In the genomic region with DNA sequence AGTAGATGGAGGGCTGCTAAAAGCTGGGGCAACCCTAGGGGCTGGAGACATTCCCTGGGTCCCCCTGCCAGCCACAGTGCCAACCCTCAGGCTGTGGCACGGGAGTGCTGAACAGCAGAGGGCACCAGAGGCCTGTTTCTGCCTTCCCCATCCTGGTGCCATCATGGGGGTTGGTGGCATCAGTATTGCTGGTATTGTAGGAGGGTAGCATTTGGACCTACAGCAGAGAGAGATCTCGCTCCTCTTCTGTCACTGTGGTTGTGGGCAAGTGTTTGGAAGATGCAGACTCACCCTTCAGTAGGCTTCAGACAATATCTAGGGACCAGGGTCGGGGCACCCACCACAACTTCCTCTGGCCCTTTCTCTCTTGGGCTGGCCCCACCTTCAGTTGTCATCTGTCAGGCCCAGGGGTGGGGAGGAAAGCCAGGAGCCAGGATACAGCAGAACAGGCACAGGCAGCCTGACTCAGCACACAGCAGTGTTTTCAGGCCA, we compare ENCODE assay signal across 8 cellular contexts.
A peak's percentile ranks its signal among the peaks of the same experiment; 100 is the strongest.
DNase-seq lines count a peak whose midpoint lies in the region; ATAC-seq and TF ChIP-seq lines count a peak whose summit lies in the region.

No MANE protein-coding gene starts in this region.

- H3K9me3 ChIP-seq in lung (ENCODE audit: control insufficient read depth in 2 of 2, insufficient read depth in 1 of 2, low read length in 1 of 2), result no peaks in the 10 kb centered on the region

- H3K27ac ChIP-seq in lung (ENCODE audit: low read depth in 1 of 2, low read length in 1 of 2), result no peak overlapping the region

- TF ChIP-seq CTCF in choroid plexus epithelial cell (conservative IDR thresholded peaks at IDR 0.05; ENCODE audit: low read depth, low read length) (peak; percentile 79), lung (IDR thresholded peaks at IDR 0.05; ENCODE audit: control extremely low read depth, extremely low read depth) (peak; percentile 72)

- WGBS in lung, 2 donors, result 20 to 37% methylated on average over 3 of the region's 3 CpGs

- ATAC-seq in lung (ENCODE audit: insufficient read depth, low FRiP score) (peak; percentile 67), HG03095 (IDR thresholded peaks at IDR 0.05; ENCODE audit: unreplicated experiment) (no peak)

- H3K36me3 ChIP-seq in lung (ENCODE audit: control insufficient read depth in 2 of 2, insufficient read depth in 2 of 2, low read length in 2 of 2), result no peaks in the 10 kb centered on the region

- peak; percentile 54 to 79 (median 64) for DNase-seq in NCI-H1417 (lab: John Stamatoyannopoulos, UW)
- no peak for DNase-seq in NCI-H1417 treated with DMSO at 0.1 percent for 48 hours (lab: John Stamatoyannopoulos, UW)
- peak; percentile 40 for DNase-seq in NCI-H2171 (lab: John Stamatoyannopoulos, UW)
- DNase-seq in activated CD4-positive, alpha-beta T cell treated with anti-CD3 and anti-CD28 coated beads for 4 hours, result peak; percentile 68 to 72
- DNase-seq in choroid plexus epithelial cell (ENCODE audit: low read depth), result peak; percentile 31
- DNase-seq in lung (ENCODE audit: low spot score), result peak; percentile 71
- peak; percentile 36 to 56 for DNase-seq in stimulated activated CD8-positive, alpha-beta memory T cell treated with anti-CD3 and anti-CD28 coated beads, Interleukin-2, amount 100 ng/mL, for 1 hour (ENCODE audit: low read depth in 2 of 2)

- no peaks in the 10 kb centered on the region for H3K27me3 ChIP-seq in lung (ENCODE audit: control insufficient read depth, insufficient read depth)

- H3K4me3 ChIP-seq in choroid plexus epithelial cell (ENCODE audit: low read depth, low read length) (no peak overlapping the region), lung (no peak overlapping the region)

- H3K4me1 ChIP-seq in lung (ENCODE audit: control insufficient read depth in 2 of 2, insufficient read depth in 2 of 2, low read length in 2 of 2), result peaks cover 0 to 4% of the 10 kb centered on the region in 2 donors
